ENCODE assay signal across 8 cellular contexts in genomic region chr9:7799234-7799933, GRCh38.
A peak's percentile ranks its signal among the peaks of the same experiment; 100 is the strongest.
DNase-seq lines count a peak whose midpoint lies in the region; ATAC-seq and TF ChIP-seq lines count a peak whose summit lies in the region.

DMAC1 (minus strand) TSS chr9:7799778; CDS start chr9:7799734, 44 bp downstream.

- peak; percentile 94 for ATAC-seq in HG02840 (IDR thresholded peaks at IDR 0.05; ENCODE audit: low FRiP score, unreplicated experiment)

- H3K4me3 ChIP-seq in astrocyte of the cerebellum (ENCODE audit: low read depth, low read length): peak within 1 kb of the TSS; percentile 84
- peak within 1 kb of the TSS; percentile 77 for H3K4me3 ChIP-seq in retinal pigment epithelial cell (ENCODE audit: low read length)

- DNase-seq in GM13977 (ENCODE audit: low spot score) (peak; percentile 84), NCI-H146 treated with DMSO at 0.1 percent for 48 hours (lab: John Stamatoyannopoulos, UW; ENCODE audit: unreplicated experiment) (peak; percentile 71), T-helper 9 cell (peak; percentile 53), astrocyte of the cerebellum (ENCODE audit: low read depth) (peak; percentile 59), hypothalamus (lab: John Stamatoyannopoulos, UW) (peak in 49 of 51 donors; percentile 22 to 86 (median 67)), retinal pigment epithelial cell (ENCODE audit: low read depth) (peak; percentile 52), GOT3 (lab: John Stamatoyannopoulos, UW) (no peak)

- no peak for TF ChIP-seq CTCF in GM13977 (IDR thresholded peaks at IDR 0.05; ENCODE audit: extremely low read depth, insufficient read depth, missing control alignments)
- no peak for TF ChIP-seq CTCF in astrocyte of the cerebellum (IDR thresholded peaks at IDR 0.05; ENCODE audit: low read depth, low read length, missing control alignments)
- no peak for TF ChIP-seq CTCF in retinal pigment epithelial cell (conservative IDR thresholded peaks at IDR 0.05; ENCODE audit: low read depth, low read length)

- in situ Hi-C loops in GM13977 (cut with MboI; ENCODE audit: low pct_unique_long_range_greater_than_20kb, low sequenced_read_pairs, unreplicated experiment): no loop called here
- in situ Hi-C loops in astrocyte of the cerebellum (cut with HindIII; ENCODE audit: low sequenced_read_pairs): no loop called here
